8 cellular contexts compared by ENCODE assay signal in the genomic region with DNA sequence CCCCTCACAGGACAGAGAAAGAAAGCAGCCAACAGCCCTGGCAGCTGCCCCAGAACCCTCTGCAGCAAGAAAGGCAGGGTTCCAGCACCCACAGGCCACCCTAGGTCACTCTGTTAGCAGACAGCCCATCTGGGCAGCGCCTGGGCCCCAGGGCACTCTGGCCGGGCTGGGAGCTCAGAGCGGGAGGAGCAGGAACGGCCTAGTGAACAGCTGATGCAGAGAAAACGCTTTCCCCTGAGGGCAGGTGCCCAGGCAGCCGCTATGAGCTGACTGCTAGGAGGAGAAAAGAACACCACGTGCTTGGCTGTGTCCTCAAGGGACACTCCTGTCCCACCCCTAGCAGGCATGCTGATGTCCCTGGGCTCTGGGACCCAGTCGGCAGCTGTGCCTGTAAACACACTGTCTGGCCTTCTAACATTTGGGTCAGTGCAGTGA. TPM values are rescaled to one million over a fixed set of nuclear protein-coding genes. Genes with fewer than 3 reads are reported as not detected.
DNase-seq lines count a peak whose midpoint lies in the region; ATAC-seq and FAIRE-seq lines count a peak whose summit lies in the region.

No MANE protein-coding gene starts in this region.

- peaks cover 0 to 52% (median 1%) of the 10 kb centered on the region in 3 donors for H3K36me3 Mint-ChIP-seq in CD8-positive, alpha-beta memory T cell
- peaks cover 94% of the 10 kb centered on the region for H3K36me3 Mint-ChIP-seq in effector memory CD8-positive, alpha-beta T cell (ENCODE audit: insufficient read depth)

- POLR2A ChIA-PET in CD8-positive, alpha-beta memory T cell (lab: Charles Lee): interaction anchor here (1.0 to 2.6 kb wide), 2 partner anchors 19 to 22 kb away, joined by 3 to 8 read pairs; no protein-coding TSS in a partner anchor

- no CpG with 5 or more reads among the region's 8 CpGs for WGBS in neuronal stem cell (ENCODE audit: extremely low coverage in 2 of 2, insufficient read length in 2 of 2, insufficient replicate concordance in 1 of 2), 2 donors

- peak overlapping the region in 6 of 8 donors; percentile 64 to 97 (median 88) for H3K27ac Mint-ChIP-seq in CD8-positive, alpha-beta memory T cell
- H3K27ac Mint-ChIP-seq in effector memory CD8-positive, alpha-beta T cell: peak overlapping the region; percentile 96 to 97

- no peak overlapping the region for H3K4ac ChIP-seq in neuronal stem cell (ENCODE audit: low read length)

- H3K18ac ChIP-seq in neuronal stem cell (ENCODE audit: low read length): peak overlapping the region; percentile 27

- H3K14ac ChIP-seq in neuronal stem cell (ENCODE audit: low read length): no peak overlapping the region

- H3K27ac ChIP-seq in CD8-positive, alpha-beta memory T cell (ENCODE audit: low read depth, low read length): peak overlapping the region; percentile 43
- H3K27ac ChIP-seq in neuronal stem cell (replicated peaks; ENCODE audit: low read length): no peak overlapping the region

- no peak overlapping the region for H2BK120ac ChIP-seq in neuronal stem cell (ENCODE audit: low read depth, low read length)

- no peaks in the 10 kb centered on the region for H3K9me3 Mint-ChIP-seq in CD8-positive, alpha-beta memory T cell
- H3K9me3 Mint-ChIP-seq in effector memory CD8-positive, alpha-beta T cell: no peaks in the 10 kb centered on the region

- FAIRE-seq in HTR-8/SVneo (lab: Jason Lieb, UNC): no peak

- H2AK5ac ChIP-seq in neuronal stem cell (ENCODE audit: low read depth, low read length): no peak overlapping the region

- no peak overlapping the region for H4K91ac ChIP-seq in neuronal stem cell (ENCODE audit: low read depth, low read length, poor library complexity)

- H3K79me1 ChIP-seq in neuronal stem cell (ENCODE audit: low read depth, low read length): peaks cover 34% of the 10 kb centered on the region

- H3K9me3 ChIP-seq in CD8-positive, alpha-beta memory T cell (ENCODE audit: low read length): no peaks in the 10 kb centered on the region
- no peaks in the 10 kb centered on the region for H3K9me3 ChIP-seq in neuronal stem cell (replicated peaks in 1 of 2; ENCODE audit: control insufficient read depth in 2 of 2, insufficient read depth in 1 of 2, low read depth in 1 of 2, low read length in 2 of 2)

- H3K4me1 ChIP-seq in CD8-positive, alpha-beta memory T cell (ENCODE audit: insufficient read depth, low read length): peaks cover 59% of the 10 kb centered on the region
- H3K4me1 ChIP-seq in neuronal stem cell (ENCODE audit: control insufficient read depth in 2 of 2, insufficient read depth in 1 of 2, low read depth in 1 of 2, low read length in 2 of 2): peaks cover 41% of the 10 kb centered on the region in 2 donors

- H2BK5ac ChIP-seq in neuronal stem cell (ENCODE audit: low read length): no peak overlapping the region

- H4K8ac ChIP-seq in neuronal stem cell (ENCODE audit: low read depth, low read length): no peak overlapping the region

- no peak overlapping the region for H3K4me2 ChIP-seq in neuronal stem cell (ENCODE audit: insufficient read depth, low read length, poor library complexity, severe bottlenecking)

- no peaks in the 10 kb centered on the region for H3K27me3 Mint-ChIP-seq in CD8-positive, alpha-beta memory T cell
- H3K27me3 Mint-ChIP-seq in effector memory CD8-positive, alpha-beta T cell: no peaks in the 10 kb centered on the region

- no peak overlapping the region for H2AFZ ChIP-seq in neuronal stem cell (ENCODE audit: low read length)

- CTCF ChIA-PET in CD8-positive, alpha-beta memory T cell (lab: Charles Lee): interaction anchor here (1.2 to 25.9 kb wide), 4 partner anchors 11 to 84 kb away, joined by 3 to 521 read pairs (median 4); partner anchors contain the start of gene GTF3C5

- peak overlapping the region; percentile 13 for H3K9ac ChIP-seq in neuronal stem cell (ENCODE audit: low read depth, low read length, poor library complexity)

- H2BK15ac ChIP-seq in neuronal stem cell (ENCODE audit: low read length): no peak overlapping the region

- H3K4me3 Mint-ChIP-seq in CD8-positive, alpha-beta memory T cell: peak overlapping the region in 3 of 7 donors; percentile 24 to 39 (median 37)
- peak overlapping the region; percentile 75 to 76 for H3K4me3 Mint-ChIP-seq in effector memory CD8-positive, alpha-beta T cell

- H3K4me1 Mint-ChIP-seq in CD8-positive, alpha-beta memory T cell: peaks cover 35 to 77% (median 45%) of the 10 kb centered on the region in 3 donors
- H3K4me1 Mint-ChIP-seq in effector memory CD8-positive, alpha-beta T cell (ENCODE audit: low read depth in 2 of 2): peaks cover 47 to 61% of the 10 kb centered on the region in 2 donors

- in situ Hi-C loops in ACHN (cut with HindIII; ENCODE audit: low pct_ligation_motif_present, low pct_unique_long_range_greater_than_20kb, low sequenced_read_pairs): no loop called here

- DNase-seq in CD8-positive, alpha-beta memory T cell: no peak
- peak; percentile 62 for DNase-seq in NCI-H1436 (lab: John Stamatoyannopoulos, UW)
- DNase-seq in effector memory CD8-positive, alpha-beta T cell: no peak
- DNase-seq in neuronal stem cell (ENCODE audit: low spot score): no peak
- DNase-seq in NCI-H446 (lab: John Stamatoyannopoulos, UW): no peak
- no peak for DNase-seq in ACHN
- no peak for DNase-seq in CD1c-positive myeloid dendritic cell (ENCODE audit: extremely low spot score)
- no peak for DNase-seq in HTR-8/SVneo (ENCODE audit: insufficient read length, low spot score)

- H2BK12ac ChIP-seq in neuronal stem cell (ENCODE audit: low read length): peak overlapping the region; percentile 42

- peaks cover 10% of the 10 kb centered on the region for H3K36me3 ChIP-seq in CD8-positive, alpha-beta memory T cell (ENCODE audit: insufficient read depth, low read length)
- H3K36me3 ChIP-seq in neuronal stem cell (replicated peaks in 1 of 2; ENCODE audit: control insufficient read depth in 2 of 2, insufficient read depth in 2 of 2, low read length in 2 of 2): peaks cover 15 to 28% of the 10 kb centered on the region in 2 donors

- no peaks in the 10 kb centered on the region for H3K27me3 ChIP-seq in CD8-positive, alpha-beta memory T cell (ENCODE audit: insufficient read depth, low read length, poor library complexity, severe bottlenecking)
- H3K27me3 ChIP-seq in neuronal stem cell (ENCODE audit: control insufficient read depth in 3 of 3, insufficient read depth in 3 of 3, low read depth in 1 of 3, low read length in 3 of 3): no peaks in the 10 kb centered on the region

- peak overlapping the region; percentile 44 for H3K23ac ChIP-seq in neuronal stem cell (ENCODE audit: low read depth, low read length, poor library complexity)

- no peak overlapping the region for H3K4me3 ChIP-seq in CD8-positive, alpha-beta memory T cell (ENCODE audit: low read length)
- H3K4me3 ChIP-seq in neuronal stem cell (ENCODE audit: low read length in 2 of 2): no peak overlapping the region

- ATAC-seq in effector memory CD8-positive, alpha-beta T cell (replicated peaks): no peak

RNA-seq across cellular contexts. Expression of gene RALGDS, which starts 6.6 kb away (rescaled TPM):
- total RNA-seq in CD8-positive, alpha-beta memory T cell: 10 to 100 TPM; 59.1 to 67.8 TPM
- 78.0 TPM for polyA plus RNA-seq in CD8-positive, alpha-beta memory T cell
- 48.3 TPM for polyA plus RNA-seq in neuronal stem cell (2013, experiment 1 of 2)
- 47.0 TPM for polyA plus RNA-seq in neuronal stem cell (2013, experiment 2 of 2)

RNA-seq across cellular contexts. Expression of gene GBGT1, which starts 49.2 kb away (rescaled TPM):
- total RNA-seq in CD8-positive, alpha-beta memory T cell: 1 to 10 TPM; 1.8 to 2.6 TPM
- polyA plus RNA-seq in CD8-positive, alpha-beta memory T cell: not detected
- 2.2 TPM for polyA plus RNA-seq in neuronal stem cell (2013, experiment 1 of 2)
- 1.8 TPM for polyA plus RNA-seq in neuronal stem cell (2013, experiment 2 of 2)

RNA-seq across cellular contexts. Expression of gene CEL, which starts 52.7 kb away (rescaled TPM):
- 1 to 10 TPM; 1.1 to 1.2 TPM for total RNA-seq in CD8-positive, alpha-beta memory T cell
- not detected for polyA plus RNA-seq in CD8-positive, alpha-beta memory T cell
- 3.7 TPM for polyA plus RNA-seq in neuronal stem cell (2013, experiment 1 of 2)
- polyA plus RNA-seq in neuronal stem cell (2013, experiment 2 of 2): 4.0 TPM
